In the genomic region with DNA sequence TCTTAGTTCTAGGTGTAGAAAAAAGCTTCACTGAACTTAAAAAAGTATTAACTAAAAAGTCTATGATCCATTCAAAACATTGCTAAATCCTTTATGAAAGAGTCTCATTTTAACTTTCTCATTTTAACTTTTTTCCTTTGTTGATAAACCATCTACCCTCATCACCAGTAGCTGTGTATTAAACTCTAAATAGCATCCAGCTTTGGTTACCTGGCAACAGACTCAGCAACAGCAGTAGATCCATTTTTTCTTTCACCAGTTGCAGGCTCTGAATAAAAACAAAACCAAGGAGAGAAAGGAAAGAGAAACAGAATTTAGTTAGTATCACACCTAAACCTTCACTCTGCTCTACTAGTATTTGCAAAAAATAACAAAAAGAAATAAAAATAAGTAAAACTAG, we compare ENCODE assay signal across 1 cellular context.
TF ChIP-seq lines count a peak whose summit lies in the region.

No MANE protein-coding gene starts in this region.

TF ChIP-seq in HepG2, 621 proteins besides CTCF, POLR2A, EP300 and RAD21 (continued from another document):
- TF ChIP-seq TBL1XR1 (IDR thresholded peaks at IDR 0.05; ENCODE audit: borderline replicate concordance, low read length, partially characterized antibody) (no peak), PHF20 (CRISPR knock-in tag; IDR thresholded peaks at IDR 0.05) (no peak), MBD4 (IDR thresholded peaks at IDR 0.05; ENCODE audit: borderline replicate concordance, low read length) (no peak)
- TF ChIP-seq, protein P1, sequence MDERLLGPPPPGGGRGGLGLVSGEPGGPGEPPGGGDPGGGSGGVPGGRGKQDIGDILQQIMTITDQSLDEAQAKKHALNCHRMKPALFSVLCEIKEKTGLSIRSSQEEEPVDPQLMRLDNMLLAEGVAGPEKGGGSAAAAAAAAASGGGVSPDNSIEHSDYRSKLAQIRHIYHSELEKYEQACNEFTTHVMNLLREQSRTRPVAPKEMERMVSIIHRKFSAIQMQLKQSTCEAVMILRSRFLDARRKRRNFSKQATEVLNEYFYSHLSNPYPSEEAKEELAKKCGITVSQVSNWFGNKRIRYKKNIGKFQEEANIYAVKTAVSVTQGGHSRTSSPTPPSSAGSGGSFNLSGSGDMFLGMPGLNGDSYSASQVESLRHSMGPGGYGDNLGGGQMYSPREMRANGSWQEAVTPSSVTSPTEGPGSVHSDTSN (CRISPR knock-in tag; IDR thresholded peaks at IDR 0.05) = no peak
